Comparison of ENCODE assay signal across 29 cellular contexts in the genomic region with DNA sequence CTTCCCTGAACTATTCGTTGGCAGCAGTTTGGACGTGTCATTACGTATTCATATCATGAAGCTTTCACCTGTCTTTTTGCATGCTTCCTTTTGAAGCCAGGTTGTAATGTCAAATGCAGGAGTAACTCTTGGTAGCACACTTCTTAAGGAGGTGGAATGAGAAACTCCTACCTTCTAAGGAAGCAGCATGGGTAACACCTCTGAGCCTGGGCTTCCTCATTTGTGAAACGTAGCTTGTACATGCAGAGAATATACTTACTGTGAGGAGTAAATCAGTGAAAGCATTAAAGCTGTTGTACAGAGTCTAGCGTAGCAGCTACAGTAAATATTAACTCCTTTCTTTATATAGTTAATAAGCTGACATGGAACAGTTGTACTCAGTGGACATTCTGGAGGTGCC.
"Had no signal": no experiment of that assay in that cellular context is flagged by ENCODE, and none has a peak within 500 bp of the region (broad histone marks: within the 10 kb centered on the region; RNA-seq: fewer than 3 reads in every experiment).

No MANE protein-coding gene starts in this region.

- H3K4me1 ChIP-seq: prostate gland had no signal

- H3K27me3 Mint-ChIP-seq: activated CD4-positive, alpha-beta T cell treated with anti-CD3 and anti-CD28 coated beads, Interleukin-2, amount 10 ng/mL, durations not matched to agents 7 days and 5 days; activated CD8-positive, alpha-beta T cell treated with anti-CD3 and anti-CD28 coated beads for 36 hours; activated naive CD4-positive, alpha-beta T cell treated with anti-CD3 and anti-CD28 coated beads, Interleukin-2, amount 50 U/mL, for 24 hours; activated naive CD8-positive, alpha-beta T cell treated with anti-CD3 and anti-CD28 coated beads, Interleukin-2, amount 50 U/mL, for 24 hours had no signal

- FAIRE-seq: colon, endometrium, pancreas had no signal

- H3K9me3 ChIP-seq: breast epithelium, esophagus squamous epithelium, mucosa of descending colon, pancreas, prostate gland, right atrium auricular region, tibial nerve had no signal

- DNase-seq: activated CD4-positive, alpha-beta T cell treated with anti-CD3 and anti-CD28 coated beads, Interleukin-2, amount 10 ng/mL, durations not matched to agents 7 days and 5 days; activated CD4-positive, CD25-positive, alpha-beta regulatory T cell treated with anti-CD3 and anti-CD28 coated beads, Interleukin-2, amount 50 U/mL, for 72 hours; activated CD8-positive, alpha-beta T cell treated with anti-CD3 and anti-CD28 coated beads for 36 hours; activated naive CD8-positive, alpha-beta T cell treated with anti-CD3 and anti-CD28 coated beads, Interleukin-2, amount 50 U/mL, for 24 hours; activated T-cell treated with anti-CD3 and anti-CD28 coated beads, Interleukin-2, amount 50 U/mL, for 48 hours; amygdala; dermis blood vessel endothelial cell; effector CD4-positive, alpha-beta T cell; esophagus squamous epithelium; foreskin melanocyte; islet precursor cell; left cardiac atrium; left ventricle myocardium superior; mucosa of descending colon; nucleus accumbens; pancreas; stimulated activated CD4-positive, alpha-beta T cell treated with anti-CD3 and anti-CD28 coated beads, Interleukin-15, amount 100 ng/mL, for 24 hours; stimulated activated naive CD4-positive, alpha-beta T cell; T-helper 9 cell had no signal

- H3K36me3 ChIP-seq: breast epithelium, esophagus squamous epithelium, pancreas, prostate gland, right atrium auricular region, tibial nerve had no signal

- H3K4me3 Mint-ChIP-seq: activated CD4-positive, alpha-beta T cell treated with anti-CD3 and anti-CD28 coated beads, Interleukin-2, amount 10 ng/mL, durations not matched to agents 7 days and 5 days; activated CD8-positive, alpha-beta T cell treated with anti-CD3 and anti-CD28 coated beads for 36 hours; activated naive CD8-positive, alpha-beta T cell treated with anti-CD3 and anti-CD28 coated beads, Interleukin-2, amount 50 U/mL, for 24 hours; neural crest cell had no signal

- H3K27me3 ChIP-seq: breast epithelium, esophagus squamous epithelium, pancreas, right atrium auricular region, tibial nerve had no signal

- H3K27ac ChIP-seq: breast epithelium, epithelial cell of prostate, esophagus squamous epithelium, pancreas, prostate gland, right atrium auricular region, tibial nerve had no signal

- H3K4me3 ChIP-seq: breast epithelium, esophagus squamous epithelium, mucosa of descending colon, pancreas, prostate gland, right atrium auricular region, tibial nerve had no signal

- ATAC-seq: activated CD8-positive, alpha-beta T cell treated with anti-CD3 and anti-CD28 coated beads for 36 hours; activated naive CD8-positive, alpha-beta T cell treated with anti-CD3 and anti-CD28 coated beads, Interleukin-2, amount 50 U/mL, for 24 hours; left ventricle myocardium superior; mucosa of descending colon; pancreas had no signal

- H3K9me3 Mint-ChIP-seq: activated CD4-positive, alpha-beta T cell treated with anti-CD3 and anti-CD28 coated beads, Interleukin-2, amount 10 ng/mL, durations not matched to agents 7 days and 5 days; activated CD8-positive, alpha-beta T cell treated with anti-CD3 and anti-CD28 coated beads for 36 hours; activated naive CD4-positive, alpha-beta T cell treated with anti-CD3 and anti-CD28 coated beads, Interleukin-2, amount 50 U/mL, for 24 hours; activated naive CD8-positive, alpha-beta T cell treated with anti-CD3 and anti-CD28 coated beads, Interleukin-2, amount 50 U/mL, for 24 hours; activated T-helper 2 cell treated with anti-CD3 and anti-CD28 coated beads, Interferon-gamma antibody, Interleukin-2, Interleukin-4, amounts not matched to agents 10 μg/mL and 5 μg/mL and 100 μg/mL, durations not matched to agents 14 hours and 24 hours and 36 hours had no signal
